Comparison of ENCODE assay signal across 19 cellular contexts in genomic region chr5:77425998-77426659, GRCh38.
DNase-seq lines count a peak whose midpoint lies in the region; ATAC-seq and TF ChIP-seq lines count a peak whose summit lies in the region.
"Had no signal": no experiment of that assay in that cellular context is flagged by ENCODE, and none has a peak within 500 bp of the region (broad histone marks: within the 10 kb centered on the region; RNA-seq: fewer than 3 reads in every experiment).

No MANE protein-coding gene starts in this region.

- H3K4me1 ChIP-seq in IMR-90 (ENCODE audit: control insufficient read depth, insufficient read depth, low read length) (peaks cover 19% of the 10 kb centered on the region), lower lobe of right lung (peaks cover 5% of the 10 kb centered on the region), upper lobe of right lung (no peaks in the 10 kb centered on the region)

- H3K27me3 Mint-ChIP-seq in activated naive CD4-positive, alpha-beta T cell treated with anti-CD3 and anti-CD28 coated beads for 36 hours (ENCODE audit: low read depth): no peaks in the 10 kb centered on the region
- H3K27me3 Mint-ChIP-seq: activated naive CD8-positive, alpha-beta T cell treated with anti-CD3 and anti-CD28 coated beads, Interleukin-2, amount 50 U/mL, for 24 hours had no signal

- H3K4me3 Mint-ChIP-seq in activated naive CD4-positive, alpha-beta T cell treated with anti-CD3 and anti-CD28 coated beads for 36 hours: no peak overlapping the region
- H3K4me3 Mint-ChIP-seq: activated naive CD8-positive, alpha-beta T cell treated with anti-CD3 and anti-CD28 coated beads, Interleukin-2, amount 50 U/mL, for 24 hours; activated T-helper 1 cell treated with anti-CD3 and anti-CD28 coated beads, Interleukin-12 subunit alpha, Interleukin-12 subunit beta, Interleukin-2, Interleukin-4 antibody, amounts not matched to agents 30 ng/mL and 10 ng/mL and 1 ng/mL, durations not matched to agents 14 hours and 24 hours and 36 hours; GM23338 had no signal

- H3K27me3 ChIP-seq in IMR-90 (ENCODE audit: control insufficient read depth, insufficient read depth, low read length) (no peaks in the 10 kb centered on the region), brain microvascular endothelial cell (replicated peaks) (no peaks in the 10 kb centered on the region), lower lobe of right lung (ENCODE audit: low read depth) (no peaks in the 10 kb centered on the region), upper lobe of right lung (no peaks in the 10 kb centered on the region)
- H3K27me3 ChIP-seq: cardiac muscle cell, SJSA1, suprapubic skin had no signal

- no peaks in the 10 kb centered on the region; the same call in 1 of the 2 replicates for H3K36me3 ChIP-seq in IMR-90 (ENCODE audit: control insufficient read depth, insufficient read depth, low read length)
- peaks cover 11% of the 10 kb centered on the region for H3K36me3 ChIP-seq in brain microvascular endothelial cell (replicated peaks)
- H3K36me3 ChIP-seq in lower lobe of right lung: peaks cover 14% of the 10 kb centered on the region
- H3K36me3 ChIP-seq in upper lobe of right lung: peaks cover 15% of the 10 kb centered on the region

- TF ChIP-seq RAD21 in IMR-90 (IDR thresholded peaks at IDR 0.05; ENCODE audit: low read length): no peak

- DNase-seq in IMR-90: no peak
- peak; percentile 22 for DNase-seq in brain microvascular endothelial cell
- DNase-seq in lower lobe of right lung: no peak
- no peak for DNase-seq in upper lobe of right lung
- no peak for DNase-seq in C1 segment of cervical spinal cord (lab: John Stamatoyannopoulos, UW)
- no peak for DNase-seq in activated naive CD4-positive, alpha-beta T cell treated with anti-CD3 and anti-CD28 coated beads for 36 hours
- DNase-seq: activated CD4-positive, alpha-beta T cell treated with anti-CD3 and anti-CD28 coated beads for 1 hour; activated naive CD8-positive, alpha-beta T cell treated with anti-CD3 and anti-CD28 coated beads, Interleukin-2, amount 50 U/mL, for 24 hours; Calu3; NCI-H1436; NCI-H2171 treated with DMSO at 0.1 percent for 48 hours; stimulated activated CD4-positive, alpha-beta T cell treated with anti-CD3 and anti-CD28 coated beads, Interleukin-12 subunit alpha, Interleukin-12 subunit beta, amount 100 ng/mL, for 4 hours; T-helper 9 cell had no signal

- H2BK20ac ChIP-seq in IMR-90 (ENCODE audit: low read depth, low read length): peak overlapping the region; percentile 23; the same call in 1 of the 2 replicates

- dilution Hi-C loops in IMR-90 (cut with HindIII; ENCODE audit: low sequenced_read_pairs, unreplicated experiment): no loop called here

- H3K14ac ChIP-seq in IMR-90 (replicated peaks; ENCODE audit: low read depth, low read length): peak overlapping the region; percentile 60; the same call in 1 of the 2 replicates

- H3K9me1 ChIP-seq in IMR-90 (ENCODE audit: insufficient read depth, low read length): peaks cover 17% of the 10 kb centered on the region

- no peak overlapping the region for H3K27ac Mint-ChIP-seq in activated naive CD4-positive, alpha-beta T cell treated with anti-CD3 and anti-CD28 coated beads for 36 hours
- H3K27ac Mint-ChIP-seq: activated naive CD8-positive, alpha-beta T cell treated with anti-CD3 and anti-CD28 coated beads, Interleukin-2, amount 50 U/mL, for 24 hours; activated T-helper 1 cell treated with anti-CD3 and anti-CD28 coated beads, Interleukin-12 subunit alpha, Interleukin-12 subunit beta, Interleukin-2, Interleukin-4 antibody, amounts not matched to agents 30 ng/mL and 10 ng/mL and 1 ng/mL, durations not matched to agents 14 hours and 24 hours and 36 hours; GM23338 had no signal

- TF ChIP-seq CTCF in IMR-90 (conservative IDR thresholded peaks at IDR 0.05; ENCODE audit: low read depth, low read length) (no peak), brain microvascular endothelial cell (IDR thresholded peaks at IDR 0.05; ENCODE audit: low read depth, low read length, missing control alignments) (no peak), lower lobe of right lung (IDR thresholded peaks at IDR 0.05) (no peak), upper lobe of right lung (IDR thresholded peaks at IDR 0.05) (no peak)

- H4K91ac ChIP-seq in IMR-90 (ENCODE audit: insufficient read depth, low read depth, low read length): no peak overlapping the region

- H3K23ac ChIP-seq in IMR-90 (ENCODE audit: low read depth, low read length): 0 out of 2 replicates have a peak overlapping the region, but pooled peaks have one; percentile 2

- peaks cover 3% of the 10 kb centered on the region for H3K9me3 Mint-ChIP-seq in activated naive CD4-positive, alpha-beta T cell treated with anti-CD3 and anti-CD28 coated beads for 36 hours
- H3K9me3 Mint-ChIP-seq: activated naive CD8-positive, alpha-beta T cell treated with anti-CD3 and anti-CD28 coated beads, Interleukin-2, amount 50 U/mL, for 24 hours; GM23338 had no signal

- H3K4ac ChIP-seq in IMR-90 (ENCODE audit: low read depth, low read length): peak overlapping the region; percentile 64

- H3K4me1 Mint-ChIP-seq in activated naive CD4-positive, alpha-beta T cell treated with anti-CD3 and anti-CD28 coated beads for 36 hours (ENCODE audit: low read depth): peaks cover 2% of the 10 kb centered on the region
- H3K4me1 Mint-ChIP-seq: activated naive CD8-positive, alpha-beta T cell treated with anti-CD3 and anti-CD28 coated beads, Interleukin-2, amount 50 U/mL, for 24 hours; GM23338 had no signal

- intact Hi-C loops in IMR-90 (cut with micrococcal nuclease): loop anchor here (5.0 kb wide), 1 partner anchor 66 kb away; the partner anchor contains the start of gene WDR41
- intact Hi-C loops in lower lobe of right lung (cut with DNase I): no loop called here
- intact Hi-C loops in upper lobe of right lung (cut with DNase I): no loop called here
- intact Hi-C loops in activated naive CD4-positive, alpha-beta T cell treated with anti-CD3 and anti-CD28 coated beads for 36 hours (cut with micrococcal nuclease): no loop called here

- H3K4me3 ChIP-seq in IMR-90 (ENCODE audit: insufficient read depth, low read depth, low read length): no peak overlapping the region
- no peak overlapping the region for H3K4me3 ChIP-seq in brain microvascular endothelial cell (ENCODE audit: low read depth, low read length)
- H3K4me3 ChIP-seq in lower lobe of right lung: no peak overlapping the region
- H3K4me3 ChIP-seq in upper lobe of right lung: no peak overlapping the region
- H3K4me3 ChIP-seq: cardiac muscle cell, GM23338, SJSA1, suprapubic skin had no signal

- no peak overlapping the region for H2AFZ ChIP-seq in IMR-90 (replicated peaks; ENCODE audit: low read length, poor library complexity)
- H2AFZ ChIP-seq: GM23338 had no signal

- ATAC-seq in IMR-90 (ENCODE audit: low read depth) (no peak), lower lobe of right lung (peak; percentile 12 to 80), upper lobe of right lung (peak; percentile 44), HG02588 (IDR thresholded peaks at IDR 0.05; ENCODE audit: unreplicated experiment) (no peak)
- ATAC-seq: activated naive CD8-positive, alpha-beta T cell treated with anti-CD3 and anti-CD28 coated beads, Interleukin-2, amount 50 U/mL, for 24 hours; GM23338 had no signal

- peak overlapping the region; percentile 25 for H2BK5ac ChIP-seq in IMR-90 (ENCODE audit: low read depth, low read length, poor library complexity, severe bottlenecking)

- peak overlapping the region; percentile 75 for H2AK5ac ChIP-seq in IMR-90 (ENCODE audit: low read depth, low read length)

- H3K36me3 Mint-ChIP-seq in activated naive CD4-positive, alpha-beta T cell treated with anti-CD3 and anti-CD28 coated beads for 36 hours (ENCODE audit: low read depth): peaks cover 2% of the 10 kb centered on the region

- no peak overlapping the region for H2BK15ac ChIP-seq in IMR-90 (ENCODE audit: low read depth, low read length)

- H3K79me1 ChIP-seq in IMR-90 (ENCODE audit: low read depth in 1 of 2, low read length in 2 of 2): peaks cover 0 to 5% of the 10 kb centered on the region in 2 experiments; a peak in 1 of 4 replicates

- H3K27ac ChIP-seq in IMR-90 (ENCODE audit: insufficient read depth, low read length): no peak overlapping the region; the same call in 1 of the 2 replicates
- peak overlapping the region; percentile 28 for H3K27ac ChIP-seq in brain microvascular endothelial cell
- H3K27ac ChIP-seq in lower lobe of right lung: no peak overlapping the region
- no peak overlapping the region for H3K27ac ChIP-seq in upper lobe of right lung
- H3K27ac ChIP-seq: cardiac muscle cell, SJSA1, suprapubic skin had no signal

- H3K9me3 ChIP-seq in IMR-90 (ENCODE audit: control insufficient read depth, insufficient read depth, low read length) (no peaks in the 10 kb centered on the region), lower lobe of right lung (no peaks in the 10 kb centered on the region), upper lobe of right lung (no peaks in the 10 kb centered on the region)
- H3K9me3 ChIP-seq: SJSA1, suprapubic skin had no signal

- H4K5ac ChIP-seq in IMR-90 (ENCODE audit: low read depth, low read length): no peak overlapping the region

- CTCF ChIA-PET in IMR-90 (lab: Yijun Ruan, JAX): interaction anchor here (0.6 to 1.1 kb wide), 3 partner anchors 66 to 80 kb away, joined by 3 to 4 read pairs (median 3); partner anchors contain the start of gene WDR41
- CTCF ChIA-PET in activated naive CD4-positive, alpha-beta T cell treated with anti-CD3 and anti-CD28 coated beads for 36 hours (lab: Charles Lee): interaction anchor here (0.6 kb wide), 1 partner anchor 39 kb away, joined by 3 read pairs; no protein-coding TSS in a partner anchor

- H4K20me1 ChIP-seq in IMR-90 (ENCODE audit: insufficient read depth, low read length): no peaks in the 10 kb centered on the region

- no TSS peak for BruUV-seq in IMR-90 (replicated peaks; lab: Mats Ljungman, UMichigan)

- no peak overlapping the region for H3K9ac ChIP-seq in IMR-90 (ENCODE audit: low read depth, low read length)

- 80% methylated on average over 1 of the region's 8 CpGs; no CpG with 5 or more reads in 1 of the 2 experiments for WGBS in IMR-90 (ENCODE audit: extremely low coverage in 2 of 2, insufficient read length in 1 of 2), 2 experiments

- H3K4me2 ChIP-seq in IMR-90 (ENCODE audit: low read depth, low read length): no peak overlapping the region
- H3K4me2 ChIP-seq: GM23338 had no signal

- in situ Hi-C loops in IMR-90 (cut with MboI; ENCODE audit: low sequenced_read_pairs): no loop called here
- in situ Hi-C loops in brain microvascular endothelial cell (cut with HindIII; ENCODE audit: low pct_ligation_motif_present, low sequenced_read_pairs): no loop called here

- POLR2A ChIA-PET in IMR-90 (lab: Charles Lee; ENCODE audit: unreplicated experiment): no interaction called here

- H2AK9ac ChIP-seq in IMR-90 (replicated peaks; ENCODE audit: low read depth, low read length, poor library complexity): no peak overlapping the region

- peak overlapping the region; percentile 58; the same call in 1 of the 2 replicates for H2BK120ac ChIP-seq in IMR-90 (ENCODE audit: low read depth, low read length)

- TF ChIP-seq POLR2A in IMR-90 (IDR thresholded peaks at IDR 0.05; ENCODE audit: low read depth, low read length): no peak

- H4K8ac ChIP-seq in IMR-90 (ENCODE audit: low read depth in 2 of 2, low read length in 2 of 2): 0 out of 4 replicates have a peak overlapping the region, but pooled peaks of 1 of the 2 experiments have one; percentile 29

- H3K56ac ChIP-seq in IMR-90 (ENCODE audit: extremely low read depth, insufficient read depth, low read length): no peak overlapping the region

- H3K18ac ChIP-seq in IMR-90 (ENCODE audit: low read depth, low read length): no peak overlapping the region

Comparison
In these comparisons a context has a peak if more than half of its experiments do, and no peak if none do; other contexts are left out.
1. ATAC-seq: peak in lower lobe of right lung (2 of 2) and upper lobe of right lung (single experiment); none in IMR-90 (single experiment) and HG02588 (single experiment).